In genomic region chr10:21533577-21534475, GRCh38 we compare ENCODE assay signal across 1 cellular context.
TF ChIP-seq lines count a peak whose summit lies in the region.

Gene MLLT10 (plus strand): TSS chr10:21534232. CDS start chr10:21534645, 413 bp downstream.

TF ChIP-seq in GM12878, 131 proteins besides CTCF, POLR2A, EP300 and RAD21 (continued from another document and continues in another):
- TF ChIP-seq ZNF592 (IDR thresholded peaks at IDR 0.05) (no peak), GATAD2B (conservative IDR thresholded peaks at IDR 0.05; ENCODE audit: low read depth) (peak; percentile 96), ZNF217 (IDR thresholded peaks at IDR 0.05) (0 out of 2 replicates have a peak, but pooled peaks have one; percentile 51), TCF7 (IDR thresholded peaks at IDR 0.05; ENCODE audit: borderline replicate concordance) (no peak), NFYA (IDR thresholded peaks at IDR 0.05; ENCODE audit: borderline replicate concordance, low read depth, low read length) (no peak), E2F4 (IDR thresholded peaks at IDR 0.05; ENCODE audit: low read depth, low read length) (no peak), ETV6 (conservative IDR thresholded peaks at IDR 0.05 in 1 of 2, IDR thresholded peaks at IDR 0.05 in 1 of 2; ENCODE audit: borderline replicate concordance in 1 of 2, low read depth in 1 of 2) (no peak), SUZ12 (IDR thresholded peaks at IDR 0.05; ENCODE audit: unreplicated experiment) (no peak), NR2C1 (IDR thresholded peaks at IDR 0.05) (0 out of 2 replicates have a peak, but pooled peaks have one; percentile 39), GABPA (IDR thresholded peaks at IDR 0.05; ENCODE audit: low read depth) (no peak), LARP7 (IDR thresholded peaks at IDR 0.05) (peak; percentile 70), SMAD5 (IDR thresholded peaks at IDR 0.05; ENCODE audit: low read depth) (peak; percentile 87), BCL11A (IDR thresholded peaks at IDR 0.05; ENCODE audit: low read depth, low read length) (no peak), BCL3 (IDR thresholded peaks at IDR 0.05; ENCODE audit: borderline replicate concordance, insufficient read depth, low read depth, low read length, poor library complexity, severe bottlenecking) (peak; percentile 6), TARDBP (IDR thresholded peaks at IDR 0.05; ENCODE audit: borderline replicate concordance) (no peak), SMC3 (IDR thresholded peaks at IDR 0.05; ENCODE audit: borderline replicate concordance, low read length) (no peak), TCF3 (IDR thresholded peaks at IDR 0.05; ENCODE audit: borderline replicate concordance, insufficient read depth, low read depth, low read length) (0 out of 2 replicates have a peak, but pooled peaks have one; percentile 11), CREB1 (IDR thresholded peaks at IDR 0.05; ENCODE audit: low read depth) (peak; percentile 6; the same call in 1 of the 2 replicates), POU2F2 (IDR thresholded peaks at IDR 0.05; ENCODE audit: borderline replicate concordance, low read depth, low read length) (no peak), BMI1 (IDR thresholded peaks at IDR 0.05; ENCODE audit: borderline replicate concordance) (no peak), ZBTB33 (IDR thresholded peaks at IDR 0.05) (no peak), PAX8 (IDR thresholded peaks at IDR 0.05) (no peak), HDGF (IDR thresholded peaks at IDR 0.05) (0 out of 2 replicates have a peak, but pooled peaks have one; percentile 19), ZBED1 (IDR thresholded peaks at IDR 0.05; ENCODE audit: borderline replicate concordance) (peak; percentile 55; the same call in 1 of the 2 replicates), CHD2 (IDR thresholded peaks at IDR 0.05; ENCODE audit: borderline replicate concordance, low read depth, low read length) (0 out of 2 replicates have a peak, but pooled peaks have one; percentile 42), USF2 (IDR thresholded peaks at IDR 0.05; ENCODE audit: borderline replicate concordance, low read depth, low read length) (no peak), TBL1XR1 (IDR thresholded peaks at IDR 0.05; ENCODE audit: low read depth, low read length) (no peak), KLF5 (IDR thresholded peaks at IDR 0.05; ENCODE audit: partially characterized antibody) (no peak), FOS (IDR thresholded peaks at IDR 0.05; ENCODE audit: borderline replicate concordance, extremely low read depth, insufficient read length) (no peak), DPF2 (IDR thresholded peaks at IDR 0.05) (peak; percentile 78), FOXK2 (IDR thresholded peaks at IDR 0.05) (no peak), NKRF (conservative IDR thresholded peaks at IDR 0.05) (no peak), SPI1 (IDR thresholded peaks at IDR 0.05; ENCODE audit: borderline replicate concordance, insufficient read depth, low read depth, low read length) (0 out of 2 replicates have a peak, but pooled peaks have one; percentile 19), ATF2 (IDR thresholded peaks at IDR 0.05; ENCODE audit: low read length) (no peak), RELB (IDR thresholded peaks at IDR 0.05; ENCODE audit: low read depth) (peak; percentile 67), REST (IDR thresholded peaks at IDR 0.05; ENCODE audit: low read depth, low read length) (no peak), MTA3 (IDR thresholded peaks at IDR 0.05; ENCODE audit: borderline replicate concordance, low read length) (no peak; the same call in 1 of the 2 replicates)
